20 cellular contexts compared by ENCODE assay signal in the genomic region with DNA sequence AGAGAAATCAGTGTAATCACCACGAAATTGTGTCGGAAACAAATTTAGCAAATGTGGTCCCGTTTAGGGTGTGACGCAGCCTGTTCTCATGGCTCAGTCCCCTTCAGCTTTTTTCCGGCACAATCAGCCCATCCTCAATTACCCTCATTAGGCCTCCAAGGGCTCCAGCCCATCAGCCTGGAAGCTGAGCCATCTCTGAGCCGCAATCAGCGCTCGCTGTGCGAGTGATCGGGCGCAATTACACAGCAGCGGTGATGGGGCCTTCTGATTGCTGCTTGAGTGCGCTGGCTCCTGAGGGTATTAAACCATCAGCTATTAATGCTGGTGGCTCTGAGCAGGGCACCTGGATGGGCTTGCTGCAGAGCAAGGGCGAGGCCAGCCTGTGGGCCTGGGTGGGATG. TPM values are rescaled to one million over a fixed set of nuclear protein-coding genes. Genes with fewer than 3 reads are reported as not detected.
DNase-seq lines count a peak whose midpoint lies in the region; ATAC-seq and TF ChIP-seq lines count a peak whose summit lies in the region.
"Had no signal": no experiment of that assay in that cellular context is flagged by ENCODE, and none has a peak within 500 bp of the region (broad histone marks: within the 10 kb centered on the region; RNA-seq: fewer than 3 reads in every experiment).

No MANE protein-coding gene starts in this region.

- H3K4me1 Mint-ChIP-seq in brain: peaks cover 38% of the 10 kb centered on the region
- H3K4me1 Mint-ChIP-seq: activated CD4-positive, alpha-beta T cell treated with anti-CD3 and anti-CD28 coated beads, Interleukin-2, amount 10 ng/mL, durations not matched to agents 7 days and 5 days; stimulated activated effector memory CD8-positive, alpha-beta T cell treated with anti-CD3 and anti-CD28 coated beads, Interleukin-12 subunit alpha, Interleukin-12 subunit beta, amount 100 ng/mL, for 72 hours had no signal

- peak overlapping the region in 3 of 5 experiments; percentile 72 to 86 (median 77) for H3K27ac Mint-ChIP-seq in brain
- H3K27ac Mint-ChIP-seq: activated CD4-positive, alpha-beta T cell treated with anti-CD3 and anti-CD28 coated beads, Interleukin-2, amount 10 ng/mL, durations not matched to agents 7 days and 5 days; stimulated activated effector memory CD8-positive, alpha-beta T cell treated with anti-CD3 and anti-CD28 coated beads, Interleukin-12 subunit alpha, Interleukin-12 subunit beta, amount 100 ng/mL, for 72 hours had no signal

- no peaks in the 10 kb centered on the region for H3K9me3 Mint-ChIP-seq in brain
- H3K9me3 Mint-ChIP-seq: activated CD4-positive, alpha-beta T cell treated with anti-CD3 and anti-CD28 coated beads, Interleukin-2, amount 10 ng/mL, durations not matched to agents 7 days and 5 days; stimulated activated effector memory CD8-positive, alpha-beta T cell treated with anti-CD3 and anti-CD28 coated beads, Interleukin-12 subunit alpha, Interleukin-12 subunit beta, amount 100 ng/mL, for 72 hours had no signal

- no peaks in the 10 kb centered on the region for H3K27me3 Mint-ChIP-seq in brain
- H3K27me3 Mint-ChIP-seq: activated CD4-positive, alpha-beta T cell treated with anti-CD3 and anti-CD28 coated beads, Interleukin-2, amount 10 ng/mL, durations not matched to agents 7 days and 5 days had no signal

- H3K4me3 ChIP-seq in lower lobe of right lung: no peak overlapping the region
- H3K4me3 ChIP-seq: dorsolateral prefrontal cortex, gastrocnemius medialis, SJCRH30 had no signal

- peaks cover 17% of the 10 kb centered on the region for H3K4me1 ChIP-seq in lower lobe of right lung
- H3K4me1 ChIP-seq: gastrocnemius medialis, SJCRH30 had no signal

- H3K27ac ChIP-seq in RWPE1: peak overlapping the region; percentile 84; the same call in 1 of the 2 replicates
- H3K27ac ChIP-seq in lower lobe of right lung: no peak overlapping the region
- H3K27ac ChIP-seq: C4-2B, gastrocnemius medialis, neutrophil, SJCRH30 had no signal

- POLR2A ChIA-PET in RWPE1 (lab: Yijun Ruan, JAX; ENCODE audit: low non-redundant PET): no interaction called here

- DNase-seq in RWPE1 (ENCODE audit: low spot score) (no peak), lower lobe of right lung (peak; percentile 37), sciatic nerve (ENCODE audit: low spot score) (peak; percentile 36), occipital lobe (lab: John Stamatoyannopoulos, UW) (no peak), NCI-H446 (lab: John Stamatoyannopoulos, UW) (no peak)
- DNase-seq: activated CD4-positive, alpha-beta T cell treated with anti-CD3 and anti-CD28 coated beads, Interleukin-2, amount 10 ng/mL, durations not matched to agents 7 days and 5 days; KG1; mesenchymal stem cell; NCI-H1105; NCI-H1930; NCI-H345; SJCRH30; trophoblast cell had no signal

- no peaks in the 10 kb centered on the region for H3K36me3 Mint-ChIP-seq in brain

- TF ChIP-seq CTCF in RWPE1 (conservative IDR thresholded peaks at IDR 0.05; ENCODE audit: low read depth) (no peak), brain (conservative IDR thresholded peaks at IDR 0.05) (no peak), lower lobe of right lung (IDR thresholded peaks at IDR 0.05) (no peak)

- CTCF ChIA-PET in RWPE1 (lab: Yijun Ruan, JAX): interaction anchor here (0.6 kb wide), 1 partner anchor 405 kb away, joined by 3 read pairs; no protein-coding TSS in a partner anchor

- intact Hi-C loops in lower lobe of right lung (cut with DNase I): no loop called here
- intact Hi-C loops in sciatic nerve (cut with DNase I): no loop called here

- no peak overlapping the region for H3K4me3 Mint-ChIP-seq in brain
- H3K4me3 Mint-ChIP-seq: activated CD4-positive, alpha-beta T cell treated with anti-CD3 and anti-CD28 coated beads, Interleukin-2, amount 10 ng/mL, durations not matched to agents 7 days and 5 days; stimulated activated effector memory CD8-positive, alpha-beta T cell treated with anti-CD3 and anti-CD28 coated beads, Interleukin-12 subunit alpha, Interleukin-12 subunit beta, amount 100 ng/mL, for 72 hours had no signal

- ATAC-seq in lower lobe of right lung (no peak), sciatic nerve (no peak), GM21529 (IDR thresholded peaks at IDR 0.05; ENCODE audit: unreplicated experiment) (no peak)
- ATAC-seq: gastrocnemius medialis; stimulated activated effector memory CD8-positive, alpha-beta T cell treated with anti-CD3 and anti-CD28 coated beads, Interleukin-12 subunit alpha, Interleukin-12 subunit beta, amount 100 ng/mL, for 72 hours had no signal

- H3K27me3 ChIP-seq in lower lobe of right lung (ENCODE audit: low read depth): no peaks in the 10 kb centered on the region
- H3K27me3 ChIP-seq: dorsolateral prefrontal cortex, gastrocnemius medialis, neutrophil, SJCRH30 had no signal

- no peaks in the 10 kb centered on the region for H3K9me3 ChIP-seq in lower lobe of right lung
- H3K9me3 ChIP-seq: gastrocnemius medialis, neutrophil, SJCRH30 had no signal

- H3K36me3 ChIP-seq in lower lobe of right lung: peaks cover 11% of the 10 kb centered on the region
- H3K36me3 ChIP-seq: neutrophil, SJCRH30 had no signal

RNA-seq across cellular contexts. Expression of a gene that starts 55.6 kb away (rescaled TPM):
- 22.2 TPM for polyA plus RNA-seq in brain (ENCODE audit: insufficient read depth, low read depth, low replicate concordance)
- total RNA-seq in lower lobe of right lung: 48.1 TPM
- 35.9 TPM for total RNA-seq in sciatic nerve
- total RNA-seq in occipital lobe: 47.7 TPM

Comparison
In these comparisons a context has a peak if more than half of its experiments do, and no peak if none do; other contexts are left out.
1. DNase-seq: peak in lower lobe of right lung (single experiment) and sciatic nerve (single experiment); none in RWPE1 (single experiment), occipital lobe (single experiment) and NCI-H446 (0 of 2).